In genomic region chr7:151936207-151936606, GRCh38 we compare ENCODE assay signal across 9 cellular contexts. TPM values are rescaled to one million over a fixed set of nuclear protein-coding genes. Genes with fewer than 3 reads are reported as not detected.
DNase-seq lines count a peak whose midpoint lies in the region; ATAC-seq lines count a peak whose summit lies in the region.
"Had no signal": no experiment of that assay in that cellular context is flagged by ENCODE, and none has a peak within 500 bp of the region (broad histone marks: within the 10 kb centered on the region; RNA-seq: fewer than 3 reads in every experiment).

No MANE protein-coding gene starts in this region.

- peak overlapping the region; percentile 72 for H3K4me3 Mint-ChIP-seq in activated naive CD8-positive, alpha-beta T cell

- H3K4ac ChIP-seq in neuronal stem cell (ENCODE audit: low read length) = no peak overlapping the region

- no peak overlapping the region for H4K8ac ChIP-seq in neuronal stem cell (ENCODE audit: low read depth, low read length)

- DNase-seq in Ammon's horn (ENCODE audit: low spot score) (peak; percentile 19), GM19238 (ENCODE audit: insufficient read length, low spot score) (peak; percentile 29), neuronal stem cell (ENCODE audit: low spot score) (no peak), NCI-H774 (lab: John Stamatoyannopoulos, UW) (no peak), ecto neural progenitor cell (ENCODE audit: low spot score) (no peak), DMS53 treated with DMSO at 0.1 percent for 48 hours (lab: John Stamatoyannopoulos, UW; ENCODE audit: unreplicated experiment) (no peak)
- DNase-seq: NCI-H226 had no signal

- no peak overlapping the region for H2BK12ac ChIP-seq in neuronal stem cell (ENCODE audit: low read length)

- no peak overlapping the region for H4K91ac ChIP-seq in neuronal stem cell (ENCODE audit: low read depth, low read length, poor library complexity)

- H3K9me3 ChIP-seq in neuronal stem cell (replicated peaks in 1 of 2; ENCODE audit: control insufficient read depth in 2 of 2, insufficient read depth in 1 of 2, low read depth in 1 of 2, low read length in 2 of 2) = no peaks in the 10 kb centered on the region

- no peak overlapping the region for H2AFZ ChIP-seq in neuronal stem cell (ENCODE audit: low read length)

- peaks cover 0 to 3% (median 0%) of the 10 kb centered on the region in 3 experiments for H3K27me3 ChIP-seq in neuronal stem cell (ENCODE audit: control insufficient read depth in 3 of 3, insufficient read depth in 3 of 3, low read depth in 1 of 3, low read length in 3 of 3)

- no peak overlapping the region for H2BK120ac ChIP-seq in neuronal stem cell (ENCODE audit: low read depth, low read length)

- H3K9me3 Mint-ChIP-seq in activated naive CD8-positive, alpha-beta T cell (ENCODE audit: low read depth) = no peaks in the 10 kb centered on the region

- no peak overlapping the region for H3K14ac ChIP-seq in neuronal stem cell (ENCODE audit: low read length)

- no peak overlapping the region for H3K9ac ChIP-seq in neuronal stem cell (ENCODE audit: low read depth, low read length, poor library complexity)

- H3K23ac ChIP-seq in neuronal stem cell (ENCODE audit: low read depth, low read length, poor library complexity) = no peak overlapping the region

- no CpG with 5 or more reads among the region's 5 CpGs for WGBS in neuronal stem cell (ENCODE audit: extremely low coverage in 2 of 2, insufficient read length in 2 of 2, insufficient replicate concordance in 1 of 2), 2 donors

- H3K4me1 ChIP-seq in neuronal stem cell (ENCODE audit: control insufficient read depth in 2 of 2, insufficient read depth in 1 of 2, low read depth in 1 of 2, low read length in 2 of 2) = peaks cover 0 to 5% of the 10 kb centered on the region in 2 donors

- H3K4me3 ChIP-seq in neuronal stem cell (ENCODE audit: low read length in 2 of 2) = no peak overlapping the region

- peak overlapping the region; percentile 88 for H3K27ac Mint-ChIP-seq in activated naive CD8-positive, alpha-beta T cell

- no peak overlapping the region for H2AK5ac ChIP-seq in neuronal stem cell (ENCODE audit: low read depth, low read length)

- no peak overlapping the region for H2BK15ac ChIP-seq in neuronal stem cell (ENCODE audit: low read length)

- H3K79me1 ChIP-seq in neuronal stem cell (ENCODE audit: low read depth, low read length) = no peaks in the 10 kb centered on the region

- no peaks in the 10 kb centered on the region for H3K36me3 ChIP-seq in neuronal stem cell (replicated peaks in 1 of 2; ENCODE audit: control insufficient read depth in 2 of 2, insufficient read depth in 2 of 2, low read length in 2 of 2)

- peak; percentile 95 for ATAC-seq in HG03159 (IDR thresholded peaks at IDR 0.05; ENCODE audit: unreplicated experiment)

- H3K27ac ChIP-seq in neuronal stem cell (replicated peaks; ENCODE audit: low read length) = no peak overlapping the region

- no peak overlapping the region for H3K18ac ChIP-seq in neuronal stem cell (ENCODE audit: low read length)

- no peaks in the 10 kb centered on the region for H3K36me3 Mint-ChIP-seq in activated naive CD8-positive, alpha-beta T cell

- peaks cover 23% of the 10 kb centered on the region for H3K4me1 Mint-ChIP-seq in activated naive CD8-positive, alpha-beta T cell (ENCODE audit: low read depth)

- no peaks in the 10 kb centered on the region for H3K27me3 Mint-ChIP-seq in activated naive CD8-positive, alpha-beta T cell

- no peak overlapping the region for H3K4me2 ChIP-seq in neuronal stem cell (ENCODE audit: insufficient read depth, low read length, poor library complexity, severe bottlenecking)

- no peak overlapping the region for H2BK5ac ChIP-seq in neuronal stem cell (ENCODE audit: low read length)

RNA-seq across cellular contexts. Expression of gene GALNTL5, which starts 20.0 kb away (rescaled TPM):
- not detected for polyA plus RNA-seq in neuronal stem cell (2013, experiment 1 of 2)
- polyA plus RNA-seq in neuronal stem cell (2013, experiment 2 of 2) = not detected

RNA-seq across cellular contexts. Expression of gene PRKAG2, which starts 59.3 kb away (rescaled TPM):
- polyA plus RNA-seq in neuronal stem cell (2013, experiment 1 of 2) = 23.4 TPM
- polyA plus RNA-seq in neuronal stem cell (2013, experiment 2 of 2) = 21.8 TPM

Comparison
In these comparisons a context has a peak if more than half of its experiments do, and no peak if none do; other contexts are left out.
1. DNase-seq: peak in Ammon's horn (single experiment) and GM19238 (single experiment); none in neuronal stem cell (single experiment), NCI-H774 (single experiment), ecto neural progenitor cell (single experiment) and DMS53 treated with DMSO at 0.1 percent for 48 hours (single experiment).